ENCODE assay signal across 9 cellular contexts in the genomic region with DNA sequence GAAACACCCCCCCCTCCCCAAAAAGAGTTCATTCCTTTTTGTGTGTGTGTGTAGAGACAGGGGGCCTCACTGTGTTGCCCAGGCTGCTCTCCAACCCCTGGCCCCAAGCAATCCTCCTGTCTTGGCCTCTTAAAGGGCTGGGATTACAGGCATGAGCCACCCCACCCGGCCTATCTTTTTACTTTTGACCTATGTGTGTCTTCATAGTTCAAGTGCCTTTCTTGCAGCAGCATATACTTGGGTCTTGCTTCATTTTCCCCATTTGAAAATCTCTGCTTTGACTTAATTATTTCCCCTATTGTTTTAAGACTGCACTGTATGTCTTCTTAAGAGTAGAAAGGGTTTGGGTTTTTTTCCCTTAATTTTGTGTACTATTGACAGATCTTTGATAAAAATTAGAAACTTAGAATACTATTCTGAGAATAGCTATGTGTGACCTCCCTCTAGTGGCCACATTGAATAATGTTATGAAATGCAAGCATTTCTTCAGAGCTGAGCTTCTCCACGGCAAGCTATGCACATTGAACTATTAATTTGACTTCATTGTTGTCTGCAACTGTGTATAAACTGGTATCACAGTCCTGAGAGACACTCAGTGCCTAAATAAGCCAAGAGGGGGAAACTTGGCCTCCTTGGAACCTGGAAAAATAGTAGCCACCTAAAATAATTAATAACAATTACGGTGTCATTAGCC. TPM values are rescaled to one million over a fixed set of nuclear protein-coding genes. Genes with fewer than 3 reads are reported as not detected.
DNase-seq lines count a peak whose midpoint lies in the region; ATAC-seq and TF ChIP-seq lines count a peak whose summit lies in the region.
"Had no signal": no experiment of that assay in that cellular context is flagged by ENCODE, and none has a peak within 500 bp of the region (broad histone marks: within the 10 kb centered on the region; RNA-seq: fewer than 3 reads in every experiment).

No MANE protein-coding gene starts in this region.

- peaks cover 2% of the 10 kb centered on the region for H3K9me3 Mint-ChIP-seq in glutamatergic neuron (ENCODE audit: unreplicated experiment)

- DNase-seq in DMS153 treated with DMSO at 0.1 percent for 48 hours (lab: John Stamatoyannopoulos, UW; ENCODE audit: unreplicated experiment) (peak; percentile 34), DMS153 (lab: John Stamatoyannopoulos, UW) (no peak), NB4 (ENCODE audit: low read depth) (peak; percentile 67), glutamatergic neuron (no peak), retinal pigment epithelial cell (ENCODE audit: low read depth) (no peak), GM19240 (ENCODE audit: insufficient read length, low spot score) (no peak)

- H3K27me3 Mint-ChIP-seq in glutamatergic neuron (ENCODE audit: unreplicated experiment): peaks cover 5% of the 10 kb centered on the region

- peaks cover 13% of the 10 kb centered on the region for H3K4me1 Mint-ChIP-seq in glutamatergic neuron (ENCODE audit: low read depth, unreplicated experiment)

- no peak overlapping the region for H3K4me3 Mint-ChIP-seq in glutamatergic neuron (ENCODE audit: unreplicated experiment)

- no peak for TF ChIP-seq POLR2A in NB4 (IDR thresholded peaks at IDR 0.05; ENCODE audit: extremely low read depth, insufficient read length)

- no peaks in the 10 kb centered on the region for H3K36me3 Mint-ChIP-seq in glutamatergic neuron (ENCODE audit: unreplicated experiment)

- H3K27ac Mint-ChIP-seq in glutamatergic neuron (ENCODE audit: unreplicated experiment): no peak overlapping the region

- H3K4me3 ChIP-seq in NB4 (ENCODE audit: low read depth, low read length) (no peak overlapping the region), WI38 (ENCODE audit: low read depth, low read length) (no peak overlapping the region), retinal pigment epithelial cell (ENCODE audit: low read length) (no peak overlapping the region)
- H3K4me3 ChIP-seq: BLaER1 had no signal

- TF ChIP-seq CTCF in NB4 (IDR thresholded peaks at IDR 0.05; ENCODE audit: low read depth, low read length): peak; percentile 48
- peak; percentile 39; the same call in 1 of the 2 replicates for TF ChIP-seq CTCF in WI38 (IDR thresholded peaks at IDR 0.05; ENCODE audit: low read depth, low read length)
- TF ChIP-seq CTCF in glutamatergic neuron (IDR thresholded peaks at IDR 0.05; ENCODE audit: partially characterized antibody, unreplicated experiment): peak; percentile 93
- peak; percentile 59 for TF ChIP-seq CTCF in retinal pigment epithelial cell (conservative IDR thresholded peaks at IDR 0.05; ENCODE audit: low read depth, low read length)

- ATAC-seq in GM21619 (IDR thresholded peaks at IDR 0.05; ENCODE audit: unreplicated experiment): peak; percentile 60

RNA-seq across cellular contexts. Expression of gene SLC25A4, which starts 8.7 kb away (rescaled TPM):
- total RNA-seq in glutamatergic neuron (ENCODE audit: unreplicated experiment): 44.7 TPM

Comparison
In these comparisons a context has a peak if more than half of its experiments do, and no peak if none do; other contexts are left out.
1. DNase-seq: peak in DMS153 treated with DMSO at 0.1 percent for 48 hours (single experiment) and NB4 (single experiment); none in DMS153 (single experiment), glutamatergic neuron (single experiment), retinal pigment epithelial cell (single experiment) and GM19240 (single experiment).
2. CTCF ChIP-seq: peak in every context shown above with its lines; median percentile 93 in glutamatergic neuron; 59 in retinal pigment epithelial cell; 48 in NB4; 39 in WI38.